Comparison of ENCODE assay signal across 13 cellular contexts in genomic region chr10:85610381-85611092, GRCh38.
"Had no signal": no experiment of that assay in that cellular context is flagged by ENCODE, and none has a peak within 500 bp of the region (broad histone marks: within the 10 kb centered on the region; RNA-seq: fewer than 3 reads in every experiment).

No MANE protein-coding gene starts in this region.

- H3K27ac ChIP-seq: adrenal gland, cardiac muscle cell, left ventricle myocardium inferior, pancreas, stomach had no signal

- DNase-seq: activated CD4-positive, alpha-beta T cell treated with anti-CD3 and anti-CD28 coated beads for 36 hours; activated gamma-delta T cell treated with Interleukin-2 at 50 U/mL for 16 hours; activated T-cell treated with anti-CD3 and anti-CD28 coated beads for 4 hours; adrenal gland; erythroblast; left ventricle myocardium inferior; mammary epithelial cell; midbrain; pancreas; stimulated activated CD4-positive, alpha-beta T cell treated with anti-CD3 and anti-CD28 coated beads, Interleukin-4, amount 100 ng/mL, for 1 hour; stomach; trophoblast cell had no signal
